ENCODE assay signal across 9 cellular contexts in genomic region chr3:8790529-8790928, GRCh38. TPM values are rescaled to one million over a fixed set of nuclear protein-coding genes. Genes with fewer than 3 reads are reported as not detected.
"Had no signal": no experiment of that assay in that cellular context is flagged by ENCODE, and none has a peak within 500 bp of the region (broad histone marks: within the 10 kb centered on the region; RNA-seq: fewer than 3 reads in every experiment).

No MANE protein-coding gene starts in this region.

- DNase-seq: GDM1, GF-D8 had no signal

- ATAC-seq: GM12878 had no signal

- FAIRE-seq: G401.6, GM12878, GM12891, GM12892, GM18507, GM19239 had no signal

- H3K4me3 ChIP-seq: GM12878 had no signal

RNA-seq across cellular contexts. Expression of gene CAV3, which starts 56.9 kb away (rescaled TPM):
- total RNA-seq: G401, GM12878 had no signal
- polyA plus RNA-seq: GM12878 had no signal
